Comparison of ENCODE assay signal across 10 cellular contexts in genomic region chr18:13381331-13381730, GRCh38.
DNase-seq lines count a peak whose midpoint lies in the region; ATAC-seq, FAIRE-seq and TF ChIP-seq lines count a peak whose summit lies in the region.
"Had no signal": no experiment of that assay in that cellular context is flagged by ENCODE, and none has a peak within 500 bp of the region (broad histone marks: within the 10 kb centered on the region; RNA-seq: fewer than 3 reads in every experiment).

No MANE protein-coding gene starts in this region.

- H3K27me3 Mint-ChIP-seq in activated naive CD4-positive, alpha-beta T cell treated with anti-CD3 and anti-CD28 coated beads, Interleukin-2, amount 10 ng/mL, durations not matched to agents 7 days and 5 days: peaks cover 3% of the 10 kb centered on the region

- SMC1A ChIA-PET in GM12878 (lab: Charles Lee; ENCODE audit: uncharacterized antibody, unreplicated experiment): interaction anchor here (1.2 kb wide), 1 partner anchor 92 kb away, joined by 3 read pairs; no protein-coding TSS in a partner anchor

- no peaks in the 10 kb centered on the region for H3K36me3 Mint-ChIP-seq in activated naive CD4-positive, alpha-beta T cell treated with anti-CD3 and anti-CD28 coated beads, Interleukin-2, amount 10 ng/mL, durations not matched to agents 7 days and 5 days

- POLR2A ChIA-PET in GM12878 (lab: Charles Lee): no interaction called here

- in situ Hi-C loops in GM12878 (cut with MboI): no loop called here

- H3K4me2 ChIP-seq in GM12878 (ENCODE audit: control insufficient read depth, insufficient read depth): peak overlapping the region; percentile 6

- H3K27ac Mint-ChIP-seq in activated naive CD4-positive, alpha-beta T cell treated with anti-CD3 and anti-CD28 coated beads, Interleukin-2, amount 10 ng/mL, durations not matched to agents 7 days and 5 days: no peak overlapping the region

- CTCF ChIA-PET in activated naive CD4-positive, alpha-beta T cell treated with anti-CD3 and anti-CD28 coated beads, Interleukin-2, amount 10 ng/mL, durations not matched to agents 7 days and 5 days (lab: Charles Lee): interaction anchor here (1.0 to 2.5 kb wide), 3 partner anchors 106 to 165 kb away, joined by 3 to 7 read pairs (median 3); no protein-coding TSS in a partner anchor
- CTCF ChIA-PET in GM12878 (lab: Yijun Ruan, JAX): no interaction called here

- no TSS peak for BruUV-seq in GM12878 (replicated peaks; lab: Mats Ljungman, UMichigan)

- no peak for TF ChIP-seq EP300 in GM12878 (IDR thresholded peaks at IDR 0.05; ENCODE audit: borderline replicate concordance in 1 of 2, control insufficient read depth in 1 of 2, low read depth in 2 of 2, low read length in 2 of 2)
- TF ChIP-seq EP300 in tibial nerve (IDR thresholded peaks at IDR 0.05): no peak

- no peaks in the 10 kb centered on the region for H3K79me2 ChIP-seq in GM12878 (ENCODE audit: control insufficient read depth, insufficient read depth, low read length)

- TF ChIP-seq POLR2A in GM12878 (IDR thresholded peaks at IDR 0.05; ENCODE audit: low read depth, low read length) (no peak), tibial nerve (IDR thresholded peaks at IDR 0.05) (no peak)

- TF ChIP-seq CTCF in GM12878 (IDR thresholded peaks at IDR 0.05 in 2 of 3, conservative IDR thresholded peaks at IDR 0.05 in 1 of 3; ENCODE audit: control insufficient read depth in 2 of 3, extremely low read depth in 1 of 3, insufficient read depth in 1 of 3, low read depth in 3 of 3, low read length in 3 of 3) (no peak), tibial nerve (IDR thresholded peaks at IDR 0.05) (no peak)

- peaks cover 65% of the 10 kb centered on the region for H3K4me1 Mint-ChIP-seq in activated naive CD4-positive, alpha-beta T cell treated with anti-CD3 and anti-CD28 coated beads, Interleukin-2, amount 10 ng/mL, durations not matched to agents 7 days and 5 days

- H2AFZ ChIP-seq in GM12878 (ENCODE audit: control insufficient read depth, low read depth, low read length): no peak overlapping the region

- H3K27ac ChIP-seq in GM12878 (ENCODE audit: control insufficient read depth, insufficient read depth): no peak overlapping the region
- H3K27ac ChIP-seq in muscle layer of colon (ENCODE audit: low read depth, low read length): peak overlapping the region; percentile 84
- H3K27ac ChIP-seq in tibial nerve: peak overlapping the region in 3 of 4 donors; percentile 70 to 83 (median 73)
- H3K27ac ChIP-seq: SJCRH30 had no signal

- H3K9me3 ChIP-seq in GM12878 (replicated peaks; ENCODE audit: control insufficient read depth, insufficient read depth, low read length): no peaks in the 10 kb centered on the region
- H3K9me3 ChIP-seq in muscle layer of colon (ENCODE audit: low read length): no peaks in the 10 kb centered on the region
- no peaks in the 10 kb centered on the region for H3K9me3 ChIP-seq in tibial nerve
- H3K9me3 ChIP-seq: SJCRH30 had no signal

- peaks cover 11% of the 10 kb centered on the region for H3K4me1 ChIP-seq in GM12878 (ENCODE audit: control insufficient read depth, insufficient read depth, low read length)
- peaks cover 50% of the 10 kb centered on the region for H3K4me1 ChIP-seq in muscle layer of colon (ENCODE audit: insufficient read depth, low read length)
- H3K4me1 ChIP-seq in tibial nerve: peaks cover 0 to 43% (median 12%) of the 10 kb centered on the region in 4 donors
- H3K4me1 ChIP-seq: SJCRH30 had no signal

- H3K4me3 Mint-ChIP-seq in activated naive CD4-positive, alpha-beta T cell treated with anti-CD3 and anti-CD28 coated beads, Interleukin-2, amount 10 ng/mL, durations not matched to agents 7 days and 5 days: peak overlapping the region; percentile 76
- H3K4me3 Mint-ChIP-seq: neural crest cell had no signal

- WGBS in GM12878 (ENCODE audit: insufficient coverage, insufficient replicate concordance, low lambda C conversion rate, missing lambda C conversion rate): 16% methylated on average over 9 of the region's 9 CpGs
- WGBS in tibial nerve, 2 donors: 89 to 93% methylated on average over 9 of the region's 9 CpGs

- H4K20me1 ChIP-seq in GM12878 (ENCODE audit: control insufficient read depth, insufficient read depth): no peaks in the 10 kb centered on the region

- H3K36me3 ChIP-seq in GM12878 (ENCODE audit: control insufficient read depth in 2 of 2, insufficient read depth in 2 of 2, low read length in 1 of 2) (no peaks in the 10 kb centered on the region), muscle layer of colon (ENCODE audit: insufficient read depth, low read length) (no peaks in the 10 kb centered on the region), tibial nerve (no peaks in the 10 kb centered on the region)
- H3K36me3 ChIP-seq: SJCRH30 had no signal

- no peak for DNase-seq in activated naive CD4-positive, alpha-beta T cell treated with anti-CD3 and anti-CD28 coated beads, Interleukin-2, amount 10 ng/mL, durations not matched to agents 7 days and 5 days
- no peak for DNase-seq in activated naive CD4-positive, alpha-beta T cell treated with anti-CD3 and anti-CD28 coated beads, Interleukin-2, amount 50 U/mL, for 16 hours
- DNase-seq in GM12878 (ENCODE audit: low read depth, low spot score): no peak
- DNase-seq in tibial nerve (ENCODE audit: low spot score in 2 of 2): no peak
- DNase-seq in cerebellar nuclear complex (lab: John Stamatoyannopoulos, UW): no peak
- DNase-seq in HPDE6-E6E7 (ENCODE audit: extremely low spot score): no peak
- DNase-seq: SJCRH30 had no signal

- H3K4me3 ChIP-seq in GM12878: no peak overlapping the region
- H3K4me3 ChIP-seq in muscle layer of colon (ENCODE audit: low read depth in 1 of 2, low read length in 2 of 2): peak overlapping the region in 1 of 2 donors; percentile 52
- H3K4me3 ChIP-seq in tibial nerve: peak overlapping the region in 1 of 4 donors; percentile 34
- H3K4me3 ChIP-seq: SJCRH30 had no signal

- intact Hi-C loops in GM12878 (cut with micrococcal nuclease; ENCODE audit: unreplicated experiment): loop anchor here (10.0 kb wide), 1 partner anchor 57 kb away; no protein-coding TSS in a partner anchor

- no peaks in the 10 kb centered on the region; a peak in 1 of 4 replicates for H3K27me3 ChIP-seq in GM12878 (replicated peaks in 1 of 2; ENCODE audit: control insufficient read depth in 2 of 2, insufficient read depth in 2 of 2, low read length in 1 of 2)
- H3K27me3 ChIP-seq in muscle layer of colon (ENCODE audit: control insufficient read depth in 1 of 2, insufficient read depth in 2 of 2, low read length in 2 of 2): no peaks in the 10 kb centered on the region
- no peaks in the 10 kb centered on the region for H3K27me3 ChIP-seq in tibial nerve
- H3K27me3 ChIP-seq: SJCRH30 had no signal

- FAIRE-seq in GM12878 (lab: Jason Lieb, UNC): no peak

- no peaks in the 10 kb centered on the region for H3K9me3 Mint-ChIP-seq in activated naive CD4-positive, alpha-beta T cell treated with anti-CD3 and anti-CD28 coated beads, Interleukin-2, amount 10 ng/mL, durations not matched to agents 7 days and 5 days
- H3K9me3 Mint-ChIP-seq: neural crest cell had no signal

- RAD21 ChIA-PET in GM12878 (lab: Charles Lee; ENCODE audit: unreplicated experiment): no interaction called here

- TF ChIP-seq RAD21 in GM12878 (IDR thresholded peaks at IDR 0.05; ENCODE audit: insufficient read depth, low read depth, low read length): no peak

- ATAC-seq in GM12878 (no peak), HG03460 (IDR thresholded peaks at IDR 0.05; ENCODE audit: unreplicated experiment) (no peak)

- H3K9ac ChIP-seq in GM12878 (ENCODE audit: control insufficient read depth, insufficient read depth, low read length): no peak overlapping the region
- H3K9ac ChIP-seq in muscle layer of colon (ENCODE audit: low read length): no peak overlapping the region

TF ChIP-seq in GM12878, 131 proteins besides CTCF, POLR2A, EP300 and RAD21 (continues in another document):
- TF ChIP-seq CHD2 (IDR thresholded peaks at IDR 0.05; ENCODE audit: borderline replicate concordance, low read depth, low read length) (no peak), NBN (IDR thresholded peaks at IDR 0.05) (no peak), ATF7 (IDR thresholded peaks at IDR 0.05; ENCODE audit: low read depth) (no peak), NFYA (IDR thresholded peaks at IDR 0.05; ENCODE audit: borderline replicate concordance, low read depth, low read length) (no peak), ZNF622 (IDR thresholded peaks at IDR 0.05) (no peak), CHD4 (IDR thresholded peaks at IDR 0.05) (no peak), RCOR1 (conservative IDR thresholded peaks at IDR 0.05; ENCODE audit: low read depth, low read length) (no peak), E2F8 (IDR thresholded peaks at IDR 0.05; ENCODE audit: low read depth, partially characterized antibody) (no peak), TCF12 (IDR thresholded peaks at IDR 0.05; ENCODE audit: low read depth, low read length) (no peak)
- TF ChIP-seq, protein P1, sequence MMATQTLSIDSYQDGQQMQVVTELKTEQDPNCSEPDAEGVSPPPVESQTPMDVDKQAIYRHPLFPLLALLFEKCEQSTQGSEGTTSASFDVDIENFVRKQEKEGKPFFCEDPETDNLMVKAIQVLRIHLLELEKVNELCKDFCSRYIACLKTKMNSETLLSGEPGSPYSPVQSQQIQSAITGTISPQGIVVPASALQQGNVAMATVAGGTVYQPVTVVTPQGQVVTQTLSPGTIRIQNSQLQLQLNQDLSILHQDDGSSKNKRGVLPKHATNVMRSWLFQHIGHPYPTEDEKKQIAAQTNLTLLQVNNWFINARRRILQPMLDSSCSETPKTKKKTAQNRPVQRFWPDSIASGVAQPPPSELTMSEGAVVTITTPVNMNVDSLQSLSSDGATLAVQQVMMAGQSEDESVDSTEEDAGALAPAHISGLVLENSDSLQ (IDR thresholded peaks at IDR 0.05): no peak
